In genomic region chr3:98563661-98564281, GRCh38 we compare ENCODE assay signal across 8 cellular contexts. TPM values are rescaled to one million over a fixed set of nuclear protein-coding genes. Genes with fewer than 3 reads are reported as not detected.
DNase-seq lines count a peak whose midpoint lies in the region; ATAC-seq and TF ChIP-seq lines count a peak whose summit lies in the region.

No MANE protein-coding gene starts in this region.

- no peaks in the 10 kb centered on the region for H3K79me2 ChIP-seq in fibroblast of lung (ENCODE audit: control insufficient read depth, insufficient read depth, low read length)

- no peaks in the 10 kb centered on the region for H3K4me1 ChIP-seq in fibroblast of lung (ENCODE audit: control insufficient read depth, extremely low read depth, insufficient read depth, low read length)

- no peak overlapping the region for H3K4me2 ChIP-seq in fibroblast of lung (ENCODE audit: extremely low read depth, insufficient read depth, low read length)

- H3K4me3 ChIP-seq in NB4 (ENCODE audit: low read depth, low read length): no peak overlapping the region
- no peak overlapping the region for H3K4me3 ChIP-seq in fibroblast of lung (replicated peaks in 1 of 4; ENCODE audit: control extremely low read depth in 1 of 4, insufficient read depth in 1 of 4, low read depth in 3 of 4, low read length in 4 of 4)

- H2AFZ ChIP-seq in fibroblast of lung (ENCODE audit: low read length): no peak overlapping the region

- no peak for TF ChIP-seq POLR2A in NB4 (IDR thresholded peaks at IDR 0.05; ENCODE audit: extremely low read depth, insufficient read length)

- DNase-seq in NB4 (ENCODE audit: low read depth) (peak; percentile 23), fibroblast of lung (ENCODE audit: low read depth in 2 of 2) (peak; percentile 60 to 79), SIG-M5 (lab: John Stamatoyannopoulos, UW) (no peak), posterior vena cava (ENCODE audit: low spot score) (no peak), SHP77 treated with DMSO at 0.1 percent for 48 hours (lab: John Stamatoyannopoulos, UW) (no peak), DMS79 (lab: John Stamatoyannopoulos, UW) (no peak)

- H3K36me3 ChIP-seq in fibroblast of lung (ENCODE audit: control insufficient read depth, insufficient read depth, low read length): no peaks in the 10 kb centered on the region

- H3K9me3 ChIP-seq in fibroblast of lung (ENCODE audit: control insufficient read depth, insufficient read depth, low read depth, low read length): no peaks in the 10 kb centered on the region

- no peak for TF ChIP-seq CTCF in NB4 (IDR thresholded peaks at IDR 0.05; ENCODE audit: low read depth, low read length)
- no peak for TF ChIP-seq CTCF in fibroblast of lung (conservative IDR thresholded peaks at IDR 0.05 in 1 of 2, IDR thresholded peaks at IDR 0.05 in 1 of 2; ENCODE audit: low read depth in 1 of 2, low read length in 2 of 2)

- H3K27ac ChIP-seq in fibroblast of lung (ENCODE audit: insufficient read depth, low read length): no peak overlapping the region

- no peaks in the 10 kb centered on the region for H4K20me1 ChIP-seq in fibroblast of lung (ENCODE audit: control insufficient read depth, extremely low read depth, insufficient read depth, low read length)

- peak; percentile 44 for ATAC-seq in GM18519 (IDR thresholded peaks at IDR 0.05; ENCODE audit: low FRiP score, unreplicated experiment)
- peak; percentile 67 for ATAC-seq in HG02571 (IDR thresholded peaks at IDR 0.05; ENCODE audit: unreplicated experiment)

- intact Hi-C loops in posterior vena cava (cut with DNase I): no loop called here

- no peaks in the 10 kb centered on the region for H3K27me3 ChIP-seq in fibroblast of lung (ENCODE audit: control insufficient read depth, insufficient read depth, low read length)

- H3K9ac ChIP-seq in fibroblast of lung (ENCODE audit: insufficient read depth, low read length): no peak overlapping the region

RNA-seq across cellular contexts. Expression of gene CPOX, which starts 29.6 kb away (rescaled TPM):
- 24.1 and 25.1 TPM in 2 replicates for total RNA-seq in fibroblast of lung
- polyA plus RNA-seq in fibroblast of lung: 16.7 and 17.3 TPM in 2 replicates
- polyA plus RNA-seq in fibroblast of lung (2012): 14.5 and 16.0 TPM in 2 replicates
- polyA minus RNA-seq in fibroblast of lung (ENCODE audit: low replicate concordance): 5.4 and 6.9 TPM in 2 replicates
- 10 to 100 TPM; 12.2 to 12.7 TPM for total RNA-seq in posterior vena cava

RNA-seq across cellular contexts. Expression of gene GPR15, which starts 32.0 kb away (rescaled TPM):
- total RNA-seq in fibroblast of lung (under 0.01 TPM in 1 of 2 replicates, not detected in the other), posterior vena cava (not detected)
- polyA plus RNA-seq in fibroblast of lung: not detected in 2 replicates
- polyA plus RNA-seq in fibroblast of lung (2012): not detected in 2 replicates
- not detected in 2 replicates for polyA minus RNA-seq in fibroblast of lung (ENCODE audit: low replicate concordance)

RNA-seq across cellular contexts. Expression of gene CLDND1, which starts 41.1 kb away (rescaled TPM):
- 71.4 and 76.8 TPM in 2 replicates for total RNA-seq in fibroblast of lung
- 71.3 and 127 TPM in 2 replicates for polyA plus RNA-seq in fibroblast of lung
- 23.8 and 43.7 TPM in 2 replicates for polyA plus RNA-seq in fibroblast of lung (2012)
- polyA minus RNA-seq in fibroblast of lung (ENCODE audit: low replicate concordance): 16.5 and 56.6 TPM in 2 replicates
- 100 to 1,000 TPM; 105 to 114 TPM for total RNA-seq in posterior vena cava

Comparison
In these comparisons a context has a peak if more than half of its experiments do, and no peak if none do; other contexts are left out.
1. DNase-seq: peak in NB4 (single experiment) and fibroblast of lung (2 of 2); none in SIG-M5 (single experiment), posterior vena cava (single experiment), SHP77 treated with DMSO at 0.1 percent for 48 hours (single experiment) and DMS79 (single experiment).